In the genomic region with DNA sequence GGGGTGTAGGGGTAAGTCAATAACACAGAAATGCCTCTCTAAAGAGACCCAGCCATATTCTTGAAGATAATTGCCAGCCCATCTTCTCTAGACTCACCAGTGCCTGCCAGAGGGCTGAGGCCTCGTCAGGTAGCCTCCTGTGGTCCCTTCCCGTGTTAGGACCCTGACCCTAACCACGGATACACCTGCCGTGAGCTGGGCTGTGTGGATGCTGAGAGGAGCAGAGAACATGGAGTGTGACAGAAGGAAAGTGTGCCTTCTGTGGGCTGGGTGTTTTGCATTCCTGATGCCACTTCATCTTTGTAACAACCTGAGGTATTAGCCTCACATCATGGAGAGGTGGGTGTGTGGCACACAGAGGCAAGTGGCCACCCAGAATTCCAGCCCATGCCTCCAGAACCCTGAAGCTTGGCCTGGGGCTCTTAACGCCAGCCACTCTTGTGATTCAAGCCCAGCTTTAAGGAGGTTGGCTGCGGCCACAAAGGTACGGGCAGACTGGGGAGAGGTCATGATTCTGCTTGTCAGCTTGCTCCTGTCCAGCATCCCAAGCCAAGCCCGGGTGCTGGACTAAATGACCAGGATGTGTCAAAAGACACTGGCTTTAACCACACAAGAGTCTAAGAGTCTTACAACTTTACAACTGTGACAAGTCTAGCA, we compare ENCODE assay signal across 2 cellular contexts.
TF ChIP-seq lines count a peak whose summit lies in the region.

No MANE protein-coding gene starts in this region.

TF ChIP-seq in SK-N-SH treated with all-trans-retinoic acid at 6 μM for 48 hours, 23 proteins besides CTCF, POLR2A, EP300 and RAD21 (continued from another document):
- TF ChIP-seq, protein P1, sequence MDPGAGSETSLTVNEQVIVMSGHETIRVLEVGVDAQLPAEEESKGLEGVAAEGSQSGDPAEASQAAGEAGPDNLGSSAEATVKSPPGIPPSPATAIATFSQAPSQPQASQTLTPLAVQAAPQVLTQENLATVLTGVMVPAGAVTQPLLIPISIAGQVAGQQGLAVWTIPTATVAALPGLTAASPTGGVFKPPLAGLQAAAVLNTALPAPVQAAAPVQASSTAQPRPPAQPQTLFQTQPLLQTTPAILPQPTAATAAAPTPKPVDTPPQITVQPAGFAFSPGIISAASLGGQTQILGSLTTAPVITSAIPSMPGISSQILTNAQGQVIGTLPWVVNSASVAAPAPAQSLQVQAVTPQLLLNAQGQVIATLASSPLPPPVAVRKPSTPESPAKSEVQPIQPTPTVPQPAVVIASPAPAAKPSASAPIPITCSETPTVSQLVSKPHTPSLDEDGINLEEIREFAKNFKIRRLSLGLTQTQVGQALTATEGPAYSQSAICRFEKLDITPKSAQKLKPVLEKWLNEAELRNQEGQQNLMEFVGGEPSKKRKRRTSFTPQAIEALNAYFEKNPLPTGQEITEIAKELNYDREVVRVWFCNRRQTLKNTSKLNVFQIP (CRISPR knock-in tag; IDR thresholded peaks at IDR 0.05; ENCODE audit: borderline replicate concordance, low read depth): no peak
- TF ChIP-seq, protein P2, sequence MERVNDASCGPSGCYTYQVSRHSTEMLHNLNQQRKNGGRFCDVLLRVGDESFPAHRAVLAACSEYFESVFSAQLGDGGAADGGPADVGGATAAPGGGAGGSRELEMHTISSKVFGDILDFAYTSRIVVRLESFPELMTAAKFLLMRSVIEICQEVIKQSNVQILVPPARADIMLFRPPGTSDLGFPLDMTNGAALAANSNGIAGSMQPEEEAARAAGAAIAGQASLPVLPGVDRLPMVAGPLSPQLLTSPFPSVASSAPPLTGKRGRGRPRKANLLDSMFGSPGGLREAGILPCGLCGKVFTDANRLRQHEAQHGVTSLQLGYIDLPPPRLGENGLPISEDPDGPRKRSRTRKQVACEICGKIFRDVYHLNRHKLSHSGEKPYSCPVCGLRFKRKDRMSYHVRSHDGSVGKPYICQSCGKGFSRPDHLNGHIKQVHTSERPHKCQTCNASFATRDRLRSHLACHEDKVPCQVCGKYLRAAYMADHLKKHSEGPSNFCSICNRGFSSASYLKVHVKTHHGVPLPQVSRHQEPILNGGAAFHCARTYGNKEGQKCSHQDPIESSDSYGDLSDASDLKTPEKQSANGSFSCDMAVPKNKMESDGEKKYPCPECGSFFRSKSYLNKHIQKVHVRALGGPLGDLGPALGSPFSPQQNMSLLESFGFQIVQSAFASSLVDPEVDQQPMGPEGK (CRISPR knock-in tag; IDR thresholded peaks at IDR 0.05; ENCODE audit: borderline replicate concordance): no peak
- TF ChIP-seq ZFP30 (CRISPR knock-in tag; IDR thresholded peaks at IDR 0.05) (no peak), OSR1 (CRISPR knock-in tag; IDR thresholded peaks at IDR 0.05) (no peak), PPARA (CRISPR knock-in tag; IDR thresholded peaks at IDR 0.05; ENCODE audit: borderline replicate concordance) (no peak), GLIS3 (CRISPR knock-in tag; IDR thresholded peaks at IDR 0.05) (no peak), ARNTL (CRISPR knock-in tag; IDR thresholded peaks at IDR 0.05; ENCODE audit: borderline replicate concordance, low read depth) (no peak), ZFP3 (CRISPR knock-in tag; IDR thresholded peaks at IDR 0.05) (no peak), RARB (CRISPR knock-in tag; IDR thresholded peaks at IDR 0.05) (no peak)
- TF ChIP-seq, protein P3, sequence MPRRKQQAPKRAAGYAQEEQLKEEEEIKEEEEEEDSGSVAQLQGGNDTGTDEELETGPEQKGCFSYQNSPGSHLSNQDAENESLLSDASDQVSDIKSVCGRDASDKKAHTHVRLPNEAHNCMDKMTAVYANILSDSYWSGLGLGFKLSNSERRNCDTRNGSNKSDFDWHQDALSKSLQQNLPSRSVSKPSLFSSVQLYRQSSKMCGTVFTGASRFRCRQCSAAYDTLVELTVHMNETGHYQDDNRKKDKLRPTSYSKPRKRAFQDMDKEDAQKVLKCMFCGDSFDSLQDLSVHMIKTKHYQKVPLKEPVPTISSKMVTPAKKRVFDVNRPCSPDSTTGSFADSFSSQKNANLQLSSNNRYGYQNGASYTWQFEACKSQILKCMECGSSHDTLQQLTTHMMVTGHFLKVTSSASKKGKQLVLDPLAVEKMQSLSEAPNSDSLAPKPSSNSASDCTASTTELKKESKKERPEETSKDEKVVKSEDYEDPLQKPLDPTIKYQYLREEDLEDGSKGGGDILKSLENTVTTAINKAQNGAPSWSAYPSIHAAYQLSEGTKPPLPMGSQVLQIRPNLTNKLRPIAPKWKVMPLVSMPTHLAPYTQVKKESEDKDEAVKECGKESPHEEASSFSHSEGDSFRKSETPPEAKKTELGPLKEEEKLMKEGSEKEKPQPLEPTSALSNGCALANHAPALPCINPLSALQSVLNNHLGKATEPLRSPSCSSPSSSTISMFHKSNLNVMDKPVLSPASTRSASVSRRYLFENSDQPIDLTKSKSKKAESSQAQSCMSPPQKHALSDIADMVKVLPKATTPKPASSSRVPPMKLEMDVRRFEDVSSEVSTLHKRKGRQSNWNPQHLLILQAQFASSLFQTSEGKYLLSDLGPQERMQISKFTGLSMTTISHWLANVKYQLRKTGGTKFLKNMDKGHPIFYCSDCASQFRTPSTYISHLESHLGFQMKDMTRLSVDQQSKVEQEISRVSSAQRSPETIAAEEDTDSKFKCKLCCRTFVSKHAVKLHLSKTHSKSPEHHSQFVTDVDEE (CRISPR knock-in tag; IDR thresholded peaks at IDR 0.05): no peak
- TF ChIP-seq, protein P4, sequence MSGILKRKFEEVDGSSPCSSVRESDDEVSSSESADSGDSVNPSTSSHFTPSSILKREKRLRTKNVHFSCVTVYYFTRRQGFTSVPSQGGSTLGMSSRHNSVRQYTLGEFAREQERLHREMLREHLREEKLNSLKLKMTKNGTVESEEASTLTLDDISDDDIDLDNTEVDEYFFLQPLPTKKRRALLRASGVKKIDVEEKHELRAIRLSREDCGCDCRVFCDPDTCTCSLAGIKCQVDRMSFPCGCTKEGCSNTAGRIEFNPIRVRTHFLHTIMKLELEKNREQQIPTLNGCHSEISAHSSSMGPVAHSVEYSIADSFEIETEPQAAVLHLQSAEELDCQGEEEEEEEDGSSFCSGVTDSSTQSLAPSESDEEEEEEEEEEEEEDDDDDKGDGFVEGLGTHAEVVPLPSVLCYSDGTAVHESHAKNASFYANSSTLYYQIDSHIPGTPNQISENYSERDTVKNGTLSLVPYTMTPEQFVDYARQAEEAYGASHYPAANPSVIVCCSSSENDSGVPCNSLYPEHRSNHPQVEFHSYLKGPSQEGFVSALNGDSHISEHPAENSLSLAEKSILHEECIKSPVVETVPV (CRISPR knock-in tag; IDR thresholded peaks at IDR 0.05): no peak

TF ChIP-seq in SK-N-SH, 30 proteins besides CTCF, POLR2A, EP300 and RAD21 (continued from another document):
- TF ChIP-seq RCOR1 (IDR thresholded peaks at IDR 0.05; ENCODE audit: low read length) (no peak), MEF2A (IDR thresholded peaks at IDR 0.05; ENCODE audit: borderline replicate concordance, low read depth) (no peak), POLR2AphosphoS5 (IDR thresholded peaks at IDR 0.05; ENCODE audit: low read depth, low read length) (no peak), TEAD4 (IDR thresholded peaks at IDR 0.05; ENCODE audit: borderline replicate concordance, insufficient read depth) (no peak), ELF1 (IDR thresholded peaks at IDR 0.05) (no peak), RFX5 (IDR thresholded peaks at IDR 0.05; ENCODE audit: low read length) (no peak), TCF12 (IDR thresholded peaks at IDR 0.05) (no peak), TAF1 (IDR thresholded peaks at IDR 0.05; ENCODE audit: borderline replicate concordance, low read depth, low read length) (no peak), SIN3A (IDR thresholded peaks at IDR 0.05; ENCODE audit: borderline replicate concordance, low read depth, low read length) (no peak), MXI1 (IDR thresholded peaks at IDR 0.05; ENCODE audit: low read depth, low read length) (no peak), FOXJ3 (CRISPR knock-in tag; IDR thresholded peaks at IDR 0.05) (no peak)
- TF ChIP-seq, protein P5, sequence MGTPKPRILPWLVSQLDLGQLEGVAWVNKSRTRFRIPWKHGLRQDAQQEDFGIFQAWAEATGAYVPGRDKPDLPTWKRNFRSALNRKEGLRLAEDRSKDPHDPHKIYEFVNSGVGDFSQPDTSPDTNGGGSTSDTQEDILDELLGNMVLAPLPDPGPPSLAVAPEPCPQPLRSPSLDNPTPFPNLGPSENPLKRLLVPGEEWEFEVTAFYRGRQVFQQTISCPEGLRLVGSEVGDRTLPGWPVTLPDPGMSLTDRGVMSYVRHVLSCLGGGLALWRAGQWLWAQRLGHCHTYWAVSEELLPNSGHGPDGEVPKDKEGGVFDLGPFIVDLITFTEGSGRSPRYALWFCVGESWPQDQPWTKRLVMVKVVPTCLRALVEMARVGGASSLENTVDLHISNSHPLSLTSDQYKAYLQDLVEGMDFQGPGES (IDR thresholded peaks at IDR 0.05; ENCODE audit: low read depth, low read length): no peak
- TF ChIP-seq, protein P6, sequence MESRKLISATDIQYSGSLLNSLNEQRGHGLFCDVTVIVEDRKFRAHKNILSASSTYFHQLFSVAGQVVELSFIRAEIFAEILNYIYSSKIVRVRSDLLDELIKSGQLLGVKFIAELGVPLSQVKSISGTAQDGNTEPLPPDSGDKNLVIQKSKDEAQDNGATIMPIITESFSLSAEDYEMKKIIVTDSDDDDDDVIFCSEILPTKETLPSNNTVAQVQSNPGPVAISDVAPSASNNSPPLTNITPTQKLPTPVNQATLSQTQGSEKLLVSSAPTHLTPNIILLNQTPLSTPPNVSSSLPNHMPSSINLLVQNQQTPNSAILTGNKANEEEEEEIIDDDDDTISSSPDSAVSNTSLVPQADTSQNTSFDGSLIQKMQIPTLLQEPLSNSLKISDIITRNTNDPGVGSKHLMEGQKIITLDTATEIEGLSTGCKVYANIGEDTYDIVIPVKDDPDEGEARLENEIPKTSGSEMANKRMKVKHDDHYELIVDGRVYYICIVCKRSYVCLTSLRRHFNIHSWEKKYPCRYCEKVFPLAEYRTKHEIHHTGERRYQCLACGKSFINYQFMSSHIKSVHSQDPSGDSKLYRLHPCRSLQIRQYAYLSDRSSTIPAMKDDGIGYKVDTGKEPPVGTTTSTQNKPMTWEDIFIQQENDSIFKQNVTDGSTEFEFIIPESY (IDR thresholded peaks at IDR 0.05; ENCODE audit: borderline replicate concordance, low read depth): no peak
- TF ChIP-seq, protein P7, sequence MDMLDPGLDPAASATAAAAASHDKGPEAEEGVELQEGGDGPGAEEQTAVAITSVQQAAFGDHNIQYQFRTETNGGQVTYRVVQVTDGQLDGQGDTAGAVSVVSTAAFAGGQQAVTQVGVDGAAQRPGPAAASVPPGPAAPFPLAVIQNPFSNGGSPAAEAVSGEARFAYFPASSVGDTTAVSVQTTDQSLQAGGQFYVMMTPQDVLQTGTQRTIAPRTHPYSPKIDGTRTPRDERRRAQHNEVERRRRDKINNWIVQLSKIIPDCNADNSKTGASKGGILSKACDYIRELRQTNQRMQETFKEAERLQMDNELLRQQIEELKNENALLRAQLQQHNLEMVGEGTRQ (IDR thresholded peaks at IDR 0.05; ENCODE audit: borderline replicate concordance, low read depth, low read length): no peak
